ENCODE assay signal across 8 cellular contexts in genomic region chr6:117677553-117678131, GRCh38. TPM values are rescaled to one million over a fixed set of nuclear protein-coding genes. Genes with fewer than 3 reads are reported as not detected.
DNase-seq lines count a peak whose midpoint lies in the region; ATAC-seq, FAIRE-seq and TF ChIP-seq lines count a peak whose summit lies in the region.
"Had no signal": no experiment of that assay in that cellular context is flagged by ENCODE, and none has a peak within 500 bp of the region (broad histone marks: within the 10 kb centered on the region; RNA-seq: fewer than 3 reads in every experiment).

No MANE protein-coding gene starts in this region.

- peaks cover 62% of the 10 kb centered on the region for H4K20me1 ChIP-seq in GM23338 (replicated peaks; ENCODE audit: insufficient read depth)
- H4K20me1 ChIP-seq in PC-3 (ENCODE audit: low read length) = peaks cover 44% of the 10 kb centered on the region

- H3K79me1 ChIP-seq in trophoblast cell (ENCODE audit: low read length) = peaks cover 6% of the 10 kb centered on the region

- H3K4me2 ChIP-seq in GM23338 (peak overlapping the region; percentile 87), PC-3 (ENCODE audit: low read length) (peak overlapping the region; percentile 92), trophoblast cell (ENCODE audit: low read length) (no peak overlapping the region)

- no peak for TF ChIP-seq CTCF in GM23338 (conservative IDR thresholded peaks at IDR 0.05; ENCODE audit: low read depth in 2 of 2)
- no peak for TF ChIP-seq CTCF in PC-3 (conservative IDR thresholded peaks at IDR 0.05; ENCODE audit: low read depth, low read length)
- no peak for TF ChIP-seq CTCF in esophagus muscularis mucosa (IDR thresholded peaks at IDR 0.05)

- H3K23ac ChIP-seq in trophoblast cell (ENCODE audit: low read length) = no peak overlapping the region

- no peak overlapping the region for H4K91ac ChIP-seq in trophoblast cell (ENCODE audit: low read depth, low read length)

- H3K4me1 Mint-ChIP-seq in GM23338 = peaks cover 38% of the 10 kb centered on the region
- H3K4me1 Mint-ChIP-seq in effector memory CD8-positive, alpha-beta T cell (ENCODE audit: low read depth in 2 of 2) = peaks cover 52 to 70% of the 10 kb centered on the region in 2 donors

- BruUV-seq in PC-3 (replicated peaks; lab: Mats Ljungman, UMichigan) = no TSS peak

- H2AK5ac ChIP-seq in trophoblast cell (ENCODE audit: low read length) = no peak overlapping the region

- no peak overlapping the region for H2BK120ac ChIP-seq in trophoblast cell (ENCODE audit: insufficient read depth, low read length, poor library complexity)

- H4K12ac ChIP-seq in trophoblast cell (ENCODE audit: low read depth, low read length) = no peak overlapping the region

- H3K27me3 ChIP-seq in GM23338 (ENCODE audit: insufficient read depth) (no peaks in the 10 kb centered on the region), PC-3 (ENCODE audit: low read length) (no peaks in the 10 kb centered on the region), trophoblast cell (ENCODE audit: insufficient read depth, low read length) (no peaks in the 10 kb centered on the region), esophagus muscularis mucosa (no peaks in the 10 kb centered on the region)

- FAIRE-seq in H54 (lab: Jason Lieb, UNC) = no peak

- intact Hi-C loops in PC-3 (cut with micrococcal nuclease) = loop anchor here (5.0 to 10.0 kb wide), 2 partner anchors 75 to 233 kb away; partner anchors contain the start of gene GOPC
- intact Hi-C loops in esophagus muscularis mucosa (cut with DNase I) = loop anchor here (5.0 kb wide), 1 partner anchor 75 kb away; the partner anchor contains the start of gene GOPC

- no peaks in the 10 kb centered on the region for H3F3A ChIP-seq in GM23338 (replicated peaks; ENCODE audit: low read depth)
- H3F3A ChIP-seq in PC-3 (ENCODE audit: low read length, unreplicated experiment) = no peaks in the 10 kb centered on the region

- DNase-seq in GM23338 (ENCODE audit: low spot score) (no peak), PC-3 (peak; percentile 44), trophoblast cell (peak; percentile 60 to 77), esophagus muscularis mucosa (ENCODE audit: extremely low spot score) (no peak), H54 (ENCODE audit: insufficient read length, low spot score) (no peak), DMS53 treated with DMSO at 0.1 percent for 48 hours (lab: John Stamatoyannopoulos, UW; ENCODE audit: unreplicated experiment) (no peak)
- DNase-seq in effector memory CD8-positive, alpha-beta T cell = peak in 2 of 3 experiments; percentile 11 to 12

- no peak overlapping the region for H2BK5ac ChIP-seq in trophoblast cell (ENCODE audit: low read depth, low read length, poor library complexity)

- no CpG with 5 or more reads among the region's 5 CpGs for WGBS in trophoblast cell (ENCODE audit: extremely low coverage, insufficient coverage, insufficient read length)
- 54% methylated on average over 5 of the region's 5 CpGs for WGBS in esophagus muscularis mucosa

- H2AFZ ChIP-seq in GM23338 = no peak overlapping the region
- H2AFZ ChIP-seq in PC-3 (ENCODE audit: low read length) = no peak overlapping the region
- no peak overlapping the region for H2AFZ ChIP-seq in trophoblast cell (ENCODE audit: insufficient read depth, low read length, poor library complexity)

- H3K18ac ChIP-seq in trophoblast cell (ENCODE audit: low read length) = no peak overlapping the region

- H3K4me1 ChIP-seq in GM23338 (ENCODE audit: insufficient read depth) = peaks cover 21% of the 10 kb centered on the region
- H3K4me1 ChIP-seq in PC-3 (ENCODE audit: insufficient read depth, low read length) = peaks cover 25% of the 10 kb centered on the region
- peaks cover 2% of the 10 kb centered on the region in 2 experiments for H3K4me1 ChIP-seq in trophoblast cell (ENCODE audit: control insufficient read depth in 1 of 2, insufficient read depth in 2 of 2, low read length in 2 of 2)
- peaks cover 39 to 73% (median 67%) of the 10 kb centered on the region in 4 donors for H3K4me1 ChIP-seq in esophagus muscularis mucosa

- peaks cover 3% of the 10 kb centered on the region; the same call in 1 of the 3 replicates for H3K9me3 Mint-ChIP-seq in GM23338
- H3K9me3 Mint-ChIP-seq in effector memory CD8-positive, alpha-beta T cell = no peaks in the 10 kb centered on the region

- no peak overlapping the region for H3K27ac Mint-ChIP-seq in GM23338
- H3K27ac Mint-ChIP-seq in effector memory CD8-positive, alpha-beta T cell = peak overlapping the region; percentile 93 to 94

- CTCF ChIA-PET in PC-3 (lab: Charles Lee) = no interaction called here

- no peak overlapping the region for H2BK12ac ChIP-seq in trophoblast cell (ENCODE audit: low read length)

- H3K9ac ChIP-seq in PC-3 (ENCODE audit: low read length) (no peak overlapping the region), trophoblast cell (ENCODE audit: low read length) (no peak overlapping the region)

- H3K9me2 ChIP-seq in GM23338 (ENCODE audit: insufficient read depth) (no peaks in the 10 kb centered on the region), PC-3 (replicated peaks; ENCODE audit: low read length) (no peaks in the 10 kb centered on the region)

- no peak for ATAC-seq in GM23338
- ATAC-seq in PC-3 = no peak
- peak; percentile 13 for ATAC-seq in effector memory CD8-positive, alpha-beta T cell (replicated peaks)
- ATAC-seq: sciatic nerve had no signal

- H3K79me2 ChIP-seq in GM23338 (replicated peaks; ENCODE audit: insufficient read depth) (peaks cover 69% of the 10 kb centered on the region), PC-3 (ENCODE audit: low read length) (peaks cover 74% of the 10 kb centered on the region), trophoblast cell (ENCODE audit: control insufficient read depth, insufficient read depth, low read length, poor library complexity) (peaks cover 17% of the 10 kb centered on the region)

- H3K4me3 ChIP-seq in GM23338 (peak overlapping the region; percentile 98; the same call in 1 of the 2 replicates), PC-3 (ENCODE audit: low read length) (peak overlapping the region; percentile 78), trophoblast cell (ENCODE audit: low read depth, low read length) (no peak overlapping the region), esophagus muscularis mucosa (peak overlapping the region in 1 of 4 donors; percentile 20)

- no peaks in the 10 kb centered on the region for H3K27me3 Mint-ChIP-seq in GM23338 (ENCODE audit: insufficient read depth, low read depth, poor library complexity)
- no peaks in the 10 kb centered on the region for H3K27me3 Mint-ChIP-seq in effector memory CD8-positive, alpha-beta T cell

- TF ChIP-seq POLR2A in esophagus muscularis mucosa (IDR thresholded peaks at IDR 0.05; ENCODE audit: low read depth) = no peak
- TF ChIP-seq POLR2A in H54 (IDR thresholded peaks at IDR 0.05; ENCODE audit: low read depth, low read length) = no peak

- no peak overlapping the region for H3K14ac ChIP-seq in trophoblast cell (ENCODE audit: low read length)

- peak overlapping the region; percentile 82; the same call in 2 of the 3 replicates for H3K4me3 Mint-ChIP-seq in GM23338
- peak overlapping the region; percentile 88 to 91 for H3K4me3 Mint-ChIP-seq in effector memory CD8-positive, alpha-beta T cell

- H3K36me3 Mint-ChIP-seq in GM23338 (ENCODE audit: low read depth) = peaks cover 8% of the 10 kb centered on the region; the same call in 2 of the 3 replicates
- peaks cover 18% of the 10 kb centered on the region for H3K36me3 Mint-ChIP-seq in effector memory CD8-positive, alpha-beta T cell (ENCODE audit: insufficient read depth)

- H3K36me3 ChIP-seq in GM23338 (ENCODE audit: insufficient read depth) (no peaks in the 10 kb centered on the region), PC-3 (ENCODE audit: low read depth, low read length) (peaks cover 28% of the 10 kb centered on the region), trophoblast cell (ENCODE audit: control insufficient read depth in 1 of 2, insufficient read depth in 2 of 2, low read length in 2 of 2) (peaks cover 0 to 6% of the 10 kb centered on the region in 2 experiments), esophagus muscularis mucosa (no peaks in the 10 kb centered on the region)

- no peak overlapping the region for H4K8ac ChIP-seq in trophoblast cell (ENCODE audit: low read depth, low read length)

- no peak for TF ChIP-seq EP300 in esophagus muscularis mucosa (IDR thresholded peaks at IDR 0.05)

- H3K9me3 ChIP-seq in PC-3 (ENCODE audit: low read length) (no peaks in the 10 kb centered on the region), trophoblast cell (ENCODE audit: insufficient read depth, low read depth, low read length) (no peaks in the 10 kb centered on the region), esophagus muscularis mucosa (no peaks in the 10 kb centered on the region)

- no peak overlapping the region for H3K27ac ChIP-seq in GM23338 (ENCODE audit: low read depth)
- peak overlapping the region; percentile 12 for H3K27ac ChIP-seq in PC-3 (ENCODE audit: low read length)
- no peak overlapping the region for H3K27ac ChIP-seq in trophoblast cell (ENCODE audit: low read depth, low read length)
- no peak overlapping the region for H3K27ac ChIP-seq in esophagus muscularis mucosa (replicated peaks in 1 of 4)

- POLR2A ChIA-PET in PC-3 (lab: Charles Lee; ENCODE audit: unreplicated experiment) = no interaction called here

- H3K4ac ChIP-seq in trophoblast cell (ENCODE audit: low read depth, low read length) = peak overlapping the region; percentile 76

TF ChIP-seq in GM23338, 12 proteins besides CTCF, POLR2A, EP300 and RAD21 (continues in another document):
- TF ChIP-seq CREB1 (CRISPR knock-in tag; IDR thresholded peaks at IDR 0.05; ENCODE audit: low read depth) (no peak), EZH2 (IDR thresholded peaks at IDR 0.05; ENCODE audit: low read depth, unreplicated experiment) (no peak), EZH2phosphoT487 (IDR thresholded peaks at IDR 0.05; ENCODE audit: unreplicated experiment) (no peak), POLR2AphosphoS5 (IDR thresholded peaks at IDR 0.05; ENCODE audit: low read depth) (no peak), ZNF331 (CRISPR knock-in tag; IDR thresholded peaks at IDR 0.05; ENCODE audit: low read depth) (no peak), ETS1 (IDR thresholded peaks at IDR 0.05) (no peak), ZNF114 (CRISPR knock-in tag; IDR thresholded peaks at IDR 0.05) (no peak), STAT1 (IDR thresholded peaks at IDR 0.05; ENCODE audit: unreplicated experiment) (no peak)

RNA-seq across cellular contexts. Expression of gene NUS1, which starts 2.4 kb away (rescaled TPM):
- 67.7 and 69.0 TPM in 2 replicates for total RNA-seq in GM23338 (2014; rRNA removed; shearing (Covaris generic))
- 34.6 and 38.3 TPM in 2 replicates for polyA plus RNA-seq in GM23338 (2016; fragmentation: Nextera tagmentation; extraction: Ambion mirVana)
- total RNA-seq in PC-3 (2014; rRNA removed) (12.7 and 18.0 TPM in 2 replicates), esophagus muscularis mucosa (10 to 100 TPM; 20.4 to 28.2 (median 22.9) TPM)
- 97.2 and 105 TPM in 2 replicates for polyA plus RNA-seq in trophoblast cell (2013)

Comparison
In these comparisons a context has a peak if more than half of its experiments do, and no peak if none do; other contexts are left out.
1. DNase-seq: peak in PC-3 (single experiment), effector memory CD8-positive, alpha-beta T cell (2 of 3) and trophoblast cell (2 of 2); none in GM23338 (single experiment), esophagus muscularis mucosa (single experiment), H54 (single experiment) and DMS53 treated with DMSO at 0.1 percent for 48 hours (single experiment).